9 cellular contexts compared by ENCODE assay signal in the genomic region with DNA sequence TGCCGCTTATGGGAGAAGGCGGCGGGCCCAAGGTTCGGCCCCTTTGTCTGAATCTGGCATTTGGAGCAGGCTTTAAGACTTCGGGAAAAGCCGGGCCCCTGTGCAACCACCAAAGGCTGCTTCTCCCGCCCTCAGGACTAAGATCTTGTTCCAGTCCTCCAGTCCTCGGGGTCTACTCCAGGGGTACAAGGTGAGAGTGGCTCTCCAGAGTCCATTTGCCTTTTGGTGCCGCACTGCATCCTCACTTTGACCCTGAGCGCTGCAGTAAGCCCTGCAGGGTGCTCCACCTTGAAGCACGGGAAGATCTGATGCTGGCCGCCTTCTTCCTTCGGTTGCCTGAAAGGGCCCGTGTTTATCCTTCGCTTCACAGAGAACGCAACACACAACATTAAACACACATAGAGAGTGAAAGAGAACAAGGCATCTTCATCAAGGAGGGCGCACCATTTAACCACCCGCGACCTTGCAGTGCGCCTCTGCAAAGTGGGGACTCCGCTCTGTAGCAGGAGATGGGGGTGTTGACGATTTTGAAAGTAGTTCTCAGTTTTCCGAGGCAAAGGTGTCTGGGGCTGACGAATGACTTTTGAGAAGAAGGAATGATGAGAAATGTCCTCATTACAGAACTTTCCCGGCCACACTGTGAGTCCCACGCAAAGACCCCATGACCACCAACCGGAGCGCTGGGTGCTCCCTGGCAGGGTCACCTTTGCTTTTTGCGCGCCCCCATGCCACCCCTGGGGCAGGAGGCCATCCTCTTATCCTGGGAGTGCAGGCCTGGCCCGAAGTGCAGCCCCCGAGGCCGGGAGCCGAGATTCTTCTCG. TPM values are rescaled to one million over a fixed set of nuclear protein-coding genes. Genes with fewer than 3 reads are reported as not detected.
DNase-seq lines count a peak whose midpoint lies in the region; TF ChIP-seq lines count a peak whose summit lies in the region.
"Had no signal": no experiment of that assay in that cellular context is flagged by ENCODE, and none has a peak within 500 bp of the region (broad histone marks: within the 10 kb centered on the region; RNA-seq: fewer than 3 reads in every experiment).

No MANE protein-coding gene starts in this region.

- CTCF ChIA-PET in AG04449 (lab: Yijun Ruan, JAX): interaction anchor here (1.0 to 3.9 kb wide), 4 partner anchors 8 to 359 kb away, joined by 3 to 24 read pairs (median 8); partner anchors contain the start of gene NCBP2

- H3K4me3 Mint-ChIP-seq in nephron progenitor cell: peak overlapping the region; percentile 69

- H3K4me1 Mint-ChIP-seq in nephron progenitor cell: peaks cover 22% of the 10 kb centered on the region

- peaks cover 7% of the 10 kb centered on the region; the same call in 1 of the 2 replicates for H3K9me3 ChIP-seq in HUES64 (ENCODE audit: insufficient read depth, low read depth, low read length)
- H3K9me3 ChIP-seq in thyroid gland: no peaks in the 10 kb centered on the region

- peaks cover 20% of the 10 kb centered on the region for H3K9me3 Mint-ChIP-seq in nephron progenitor cell

- DNase-seq in AG04449 (ENCODE audit: low read depth, low spot score): no peak
- no peak for DNase-seq in coronary artery (ENCODE audit: low spot score)
- no peak for DNase-seq in nephron progenitor cell
- DNase-seq in NCI-H1417 (lab: John Stamatoyannopoulos, UW): no peak
- DNase-seq in thyroid gland: no peak
- no peak for DNase-seq in activated CD4-positive, alpha-beta T cell treated with anti-CD3 and anti-CD28 coated beads, Interleukin-2, amount 50 U/mL, for 4 hours
- DNase-seq in MV-4-11 (lab: John Stamatoyannopoulos, UW): no peak
- DNase-seq: activated CD4-positive, CD25-positive, alpha-beta regulatory T cell treated with anti-CD3 and anti-CD28 coated beads, Interleukin-2, amount 50 U/mL, for 72 hours had no signal

- 17% methylated on average over 35 of the region's 35 CpGs for WGBS in HUES64
- WGBS in thyroid gland, 2 donors: 39 to 56% methylated on average over 23 to 35 of the region's 35 CpGs

- no peak overlapping the region for H3K27ac Mint-ChIP-seq in nephron progenitor cell

- peaks cover 5% of the 10 kb centered on the region for H3K36me3 Mint-ChIP-seq in nephron progenitor cell (ENCODE audit: low read depth)

- no peaks in the 10 kb centered on the region for H3K36me3 ChIP-seq in HUES64 (ENCODE audit: insufficient read depth, low read length)
- H3K36me3 ChIP-seq in thyroid gland: no peaks in the 10 kb centered on the region

- H3K9ac ChIP-seq in HUES64 (ENCODE audit: low read depth, low read length): no peak overlapping the region

- no peak overlapping the region for H3K27ac ChIP-seq in HUES64 (ENCODE audit: low read depth, low read length)
- no peak overlapping the region for H3K27ac ChIP-seq in coronary artery
- no peak overlapping the region for H3K27ac ChIP-seq in thyroid gland

- peak overlapping the region; percentile 60 for H3K4me3 ChIP-seq in AG04449 (ENCODE audit: low read depth, low read length)
- H3K4me3 ChIP-seq in HUES64 (ENCODE audit: low read length): peak overlapping the region; percentile 52
- H3K4me3 ChIP-seq in coronary artery: peak overlapping the region; percentile 76
- peak overlapping the region in 1 of 3 donors; percentile 69 for H3K4me3 ChIP-seq in thyroid gland (replicated peaks in 1 of 3)

- POLR2A ChIA-PET in AG04449 (lab: Yijun Ruan, JAX): interaction anchor here (1.0 kb wide), 1 partner anchor 25 kb away, joined by 4 read pairs; the partner anchor contains the start of gene NCBP2

- no peak for TF ChIP-seq POLR2A in thyroid gland (IDR thresholded peaks at IDR 0.05)

- H3K4me1 ChIP-seq in HUES64 (ENCODE audit: insufficient read depth, low read length) (peaks cover 8% of the 10 kb centered on the region; the same call in 1 of the 2 replicates), thyroid gland (peaks cover 6 to 10% of the 10 kb centered on the region in 2 donors)

- H3K27me3 ChIP-seq in HUES64 (ENCODE audit: insufficient read depth, low read length): peaks cover 87% of the 10 kb centered on the region
- H3K27me3 ChIP-seq in thyroid gland: no peaks in the 10 kb centered on the region

- intact Hi-C loops in thyroid gland (cut with DNase I): loop anchor here (10.0 kb wide), 1 partner anchor 123 kb away; no protein-coding TSS in a partner anchor

- H3K27me3 Mint-ChIP-seq in nephron progenitor cell (ENCODE audit: low read depth, poor library complexity): peaks cover 77% of the 10 kb centered on the region

- TF ChIP-seq CTCF in AG04449 (IDR thresholded peaks at IDR 0.05; ENCODE audit: insufficient read depth, low read length, missing control alignments) (no peak), coronary artery (IDR thresholded peaks at IDR 0.05) (no peak), nephron progenitor cell (IDR thresholded peaks at IDR 0.05) (no peak), thyroid gland (IDR thresholded peaks at IDR 0.05) (no peak)

RNA-seq across cellular contexts. Expression of gene PIGZ, which starts 1.0 kb away (rescaled TPM):
- not detected for polyA plus RNA-seq in HUES64 (2013, experiment 1 of 2)
- polyA plus RNA-seq in HUES64 (2013, experiment 2 of 2): 0.19 TPM
- total RNA-seq in thyroid gland: 1 to 10 TPM in 3 of 4 donors, under 1 TPM in 1; 0.46 to 9.5 (median 6.3) TPM

RNA-seq across cellular contexts. Expression of gene NCBP2, which starts 25.3 kb away (rescaled TPM):
- 76.7 TPM for polyA plus RNA-seq in HUES64 (2013, experiment 1 of 2)
- polyA plus RNA-seq in HUES64 (2013, experiment 2 of 2): 85.1 TPM
- 10 to 100 TPM; 42.4 to 61.3 (median 53.6) TPM for total RNA-seq in thyroid gland
